In genomic region chr5:33065146-33065545, GRCh38 we compare ENCODE assay signal across 32 cellular contexts.
"Had no signal": no experiment of that assay in that cellular context is flagged by ENCODE, and none has a peak within 500 bp of the region (broad histone marks: within the 10 kb centered on the region; RNA-seq: fewer than 3 reads in every experiment).

No MANE protein-coding gene starts in this region.

- H3K79me2 ChIP-seq: parathyroid adenoma had no signal

- H2AFZ ChIP-seq: parathyroid adenoma had no signal

- H3K9ac ChIP-seq: parathyroid adenoma had no signal

- H3K4me1 Mint-ChIP-seq: immature natural killer cell; natural killer cell; neural crest cell; stimulated activated naive CD8-positive, alpha-beta T cell treated with anti-CD3 and anti-CD28 coated beads, Interleukin-15, amount 100 ng/mL, for 72 hours had no signal

- H3K4me3 ChIP-seq: dorsolateral prefrontal cortex, esophagus muscularis mucosa, gastroesophageal sphincter, heart left ventricle, lower lobe of right lung, right lobe of liver, suprapubic skin, transverse colon, upper lobe of right lung, uterus had no signal

- H3K4me1 ChIP-seq: esophagus muscularis mucosa, gastroesophageal sphincter, heart left ventricle, lower lobe of right lung, parathyroid adenoma, right lobe of liver, suprapubic skin, transverse colon, upper lobe of right lung, uterus had no signal

- ATAC-seq: foreskin keratinocyte; gastroesophageal sphincter; heart left ventricle; left colon; left ventricle myocardium superior; lower lobe of right lung; natural killer cell; right lobe of liver; stimulated activated naive CD8-positive, alpha-beta T cell treated with anti-CD3 and anti-CD28 coated beads, Interleukin-15, amount 100 ng/mL, for 72 hours; upper lobe of right lung had no signal

- DNase-seq: dorsolateral prefrontal cortex; effector CD4-positive, alpha-beta T cell; foreskin keratinocyte; heart left ventricle; hippocampal formation; immature natural killer cell; islet precursor cell; kidney glomerular epithelial cell; left colon; left ventricle myocardium superior; lower lobe of right lung; natural killer cell; right lobe of liver; small intestine; stimulated activated CD4-positive, alpha-beta T cell treated with anti-CD3 and anti-CD28 coated beads, Interleukin-12 subunit alpha, Interleukin-12 subunit beta, amount 100 ng/mL, for 4 hours; stimulated activated CD4-positive, alpha-beta T cell treated with anti-CD3 and anti-CD28 coated beads, Interleukin-1b, Interleukin-23, amount 100 ng/mL, for 48 hours; stimulated activated CD4-positive, alpha-beta T cell treated with anti-CD3 and anti-CD28 coated beads, Interleukin-4, amount 100 ng/mL, for 1 hour; stimulated activated CD8-positive, alpha-beta memory T cell treated with anti-CD3 and anti-CD28 coated beads, Interleukin-4, amount 100 ng/mL, for 48 hours; stimulated activated naive CD4-positive, alpha-beta T cell; stimulated activated naive CD8-positive, alpha-beta T cell treated with anti-CD3 and anti-CD28 coated beads, Interleukin-15, amount 100 ng/mL, for 72 hours; transverse colon; upper lobe of right lung; uterus had no signal

- H3K36me3 ChIP-seq: esophagus muscularis mucosa, gastroesophageal sphincter, heart left ventricle, lower lobe of right lung, neutrophil, right lobe of liver, suprapubic skin, transverse colon, upper lobe of right lung, uterus had no signal

- H3K9me3 ChIP-seq: esophagus muscularis mucosa, gastroesophageal sphincter, heart left ventricle, lower lobe of right lung, neutrophil, right lobe of liver, suprapubic skin, transverse colon, upper lobe of right lung, uterus had no signal

- H3K27me3 ChIP-seq: esophagus muscularis mucosa, foreskin keratinocyte, gastroesophageal sphincter, heart left ventricle, neutrophil, right lobe of liver, suprapubic skin, transverse colon, upper lobe of right lung, uterus had no signal

- H3K9me3 Mint-ChIP-seq: stimulated activated naive CD8-positive, alpha-beta T cell treated with anti-CD3 and anti-CD28 coated beads, Interleukin-15, amount 100 ng/mL, for 72 hours had no signal

- H3K4me3 Mint-ChIP-seq: immature natural killer cell; natural killer cell; neural crest cell; stimulated activated naive CD8-positive, alpha-beta T cell treated with anti-CD3 and anti-CD28 coated beads, Interleukin-15, amount 100 ng/mL, for 72 hours had no signal

- FAIRE-seq: colon, small intestine had no signal

- H3K27ac ChIP-seq: dorsolateral prefrontal cortex, epithelial cell of prostate, esophagus muscularis mucosa, foreskin keratinocyte, gastroesophageal sphincter, heart left ventricle, lower lobe of right lung, neutrophil, parathyroid adenoma, right lobe of liver, suprapubic skin, transverse colon, upper lobe of right lung, uterus had no signal

- H3K27me3 Mint-ChIP-seq: progenitor cell of endocrine pancreas; stimulated activated naive CD8-positive, alpha-beta T cell treated with anti-CD3 and anti-CD28 coated beads, Interleukin-15, amount 100 ng/mL, for 72 hours had no signal

- H3K36me3 Mint-ChIP-seq: immature natural killer cell, natural killer cell had no signal

- H3K27ac Mint-ChIP-seq: immature natural killer cell; natural killer cell; progenitor cell of endocrine pancreas; stimulated activated naive CD8-positive, alpha-beta T cell treated with anti-CD3 and anti-CD28 coated beads, Interleukin-15, amount 100 ng/mL, for 72 hours had no signal
